In the genomic region with DNA sequence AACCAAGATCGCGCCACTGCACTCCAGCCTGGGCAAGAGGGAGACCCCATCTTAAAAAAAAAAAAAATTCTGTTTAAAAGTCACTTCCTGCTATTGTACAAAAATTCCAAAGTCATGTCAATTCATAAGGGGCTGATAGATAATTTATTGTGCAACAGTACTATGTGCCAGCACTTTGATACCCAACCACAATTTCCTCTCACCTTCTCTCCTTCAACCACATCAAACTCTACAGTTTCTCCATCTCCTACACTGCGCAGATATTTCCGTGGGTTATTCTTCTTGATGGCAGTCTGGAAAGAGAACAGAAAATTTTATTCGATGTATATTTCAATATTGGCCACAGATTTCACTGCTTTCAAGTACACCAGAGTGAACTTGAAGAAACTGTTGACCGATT, we compare ENCODE assay signal across 19 cellular contexts. TPM values are rescaled to one million over a fixed set of nuclear protein-coding genes. Genes with fewer than 3 reads are reported as not detected.
DNase-seq lines count a peak whose midpoint lies in the region; ATAC-seq and TF ChIP-seq lines count a peak whose summit lies in the region.
"Had no signal": no experiment of that assay in that cellular context is flagged by ENCODE, and none has a peak within 500 bp of the region (broad histone marks: within the 10 kb centered on the region; RNA-seq: fewer than 3 reads in every experiment).

No MANE protein-coding gene starts in this region.

- H3K4me1 Mint-ChIP-seq in activated CD8-positive, alpha-beta T cell treated with anti-CD3 and anti-CD28 coated beads for 36 hours (ENCODE audit: low read depth) = peaks cover 48% of the 10 kb centered on the region

- ATAC-seq in heart right ventricle (no peak), foreskin keratinocyte (no peak), upper lobe of right lung (no peak), HG02759 (IDR thresholded peaks at IDR 0.05; ENCODE audit: unreplicated experiment) (no peak)
- peak; percentile 66 for ATAC-seq in activated CD8-positive, alpha-beta T cell treated with anti-CD3 and anti-CD28 coated beads for 36 hours
- ATAC-seq: activated T-cell treated with anti-CD3 and anti-CD28 coated beads, Interleukin-2, amount 50 U/mL, for 72 hours had no signal

- CTCF ChIA-PET in activated CD8-positive, alpha-beta T cell treated with anti-CD3 and anti-CD28 coated beads for 36 hours (lab: Charles Lee) = interaction anchor here (1.2 kb wide), 1 partner anchor 35 kb away, joined by 4 read pairs; no protein-coding TSS in a partner anchor

- intact Hi-C loops in left ventricle myocardium inferior (cut with micrococcal nuclease) (no loop called here), heart right ventricle (cut with DNase I) (loop anchor here in 1 of 10 donors (5.0 kb wide), 1 partner anchor 37 kb away; no protein-coding TSS in a partner anchor), upper lobe of right lung (cut with DNase I) (no loop called here)
- intact Hi-C loops in activated CD8-positive, alpha-beta T cell treated with anti-CD3 and anti-CD28 coated beads for 36 hours (cut with micrococcal nuclease) = no loop called here

- no peak overlapping the region for H3K27ac Mint-ChIP-seq in activated CD8-positive, alpha-beta T cell treated with anti-CD3 and anti-CD28 coated beads for 36 hours
- H3K27ac Mint-ChIP-seq: activated B cell treated with CpG ODN at 0.5 μM for 24 hours; activated T-cell treated with anti-CD3 and anti-CD28 coated beads, Interleukin-2, amount 50 U/mL, for 72 hours had no signal

- H3K4me3 Mint-ChIP-seq in activated CD8-positive, alpha-beta T cell treated with anti-CD3 and anti-CD28 coated beads for 36 hours = no peak overlapping the region
- H3K4me3 Mint-ChIP-seq: activated B cell treated with CpG ODN at 0.5 μM for 24 hours had no signal

- H3K27me3 Mint-ChIP-seq in activated CD8-positive, alpha-beta T cell treated with anti-CD3 and anti-CD28 coated beads for 36 hours = no peaks in the 10 kb centered on the region

- H3K27ac ChIP-seq in left ventricle myocardium inferior (replicated peaks) = peak overlapping the region; percentile 98
- peak overlapping the region in 2 of 10 donors; percentile 98 to 99 for H3K27ac ChIP-seq in heart right ventricle
- peak overlapping the region; percentile 85 for H3K27ac ChIP-seq in foreskin keratinocyte
- H3K27ac ChIP-seq in upper lobe of right lung = peak overlapping the region; percentile 8
- H3K27ac ChIP-seq: neutrophil had no signal

- TF ChIP-seq CTCF in left ventricle myocardium inferior (IDR thresholded peaks at IDR 0.05; ENCODE audit: borderline replicate concordance) (no peak), heart right ventricle (IDR thresholded peaks at IDR 0.05) (no peak), foreskin keratinocyte (conservative IDR thresholded peaks at IDR 0.05) (no peak), upper lobe of right lung (IDR thresholded peaks at IDR 0.05) (no peak)
- TF ChIP-seq CTCF in activated CD8-positive, alpha-beta T cell treated with anti-CD3 and anti-CD28 coated beads for 36 hours (IDR thresholded peaks at IDR 0.05) = no peak

- H3K4me1 ChIP-seq in left ventricle myocardium inferior (peaks cover 53% of the 10 kb centered on the region), heart right ventricle (peaks cover 20 to 55% (median 50%) of the 10 kb centered on the region in 9 donors), foreskin keratinocyte (peaks cover 45% of the 10 kb centered on the region), upper lobe of right lung (peaks cover 45% of the 10 kb centered on the region)

- H3K36me3 Mint-ChIP-seq in activated CD8-positive, alpha-beta T cell treated with anti-CD3 and anti-CD28 coated beads for 36 hours (ENCODE audit: low read depth) = peaks cover 68% of the 10 kb centered on the region

- no peak for DNase-seq in left ventricle myocardium inferior
- DNase-seq in heart right ventricle = no peak
- no peak for DNase-seq in activated CD8-positive, alpha-beta T cell treated with anti-CD3 and anti-CD28 coated beads for 36 hours
- DNase-seq in foreskin keratinocyte = no peak
- DNase-seq in upper lobe of right lung = no peak
- no peak for DNase-seq in stimulated activated CD8-positive, alpha-beta memory T cell treated with anti-CD3 and anti-CD28 coated beads, Interleukin-4, amount 100 ng/mL, for 48 hours
- DNase-seq in DMS53 treated with DMSO at 0.1 percent for 48 hours (lab: John Stamatoyannopoulos, UW; ENCODE audit: unreplicated experiment) = no peak
- DNase-seq: activated B cell treated with CpG ODN at 0.5 μM for 24 hours; activated T-cell treated with anti-CD3 and anti-CD28 coated beads, Interleukin-2, amount 50 U/mL, for 72 hours; cortex of kidney; GF-D8; HCEC 1CT; midbrain; NCI-H526; uterus had no signal

- peaks cover 55% of the 10 kb centered on the region for H3K36me3 ChIP-seq in left ventricle myocardium inferior
- peaks cover 0 to 68% (median 38%) of the 10 kb centered on the region in 9 donors for H3K36me3 ChIP-seq in heart right ventricle
- H3K36me3 ChIP-seq in upper lobe of right lung = peaks cover 57% of the 10 kb centered on the region
- H3K36me3 ChIP-seq: neutrophil, uterus had no signal

- H3K9me3 Mint-ChIP-seq in activated CD8-positive, alpha-beta T cell treated with anti-CD3 and anti-CD28 coated beads for 36 hours = no peaks in the 10 kb centered on the region
- H3K9me3 Mint-ChIP-seq: activated B cell treated with CpG ODN at 0.5 μM for 24 hours; activated T-cell treated with anti-CD3 and anti-CD28 coated beads, Interleukin-2, amount 50 U/mL, for 72 hours had no signal

- WGBS in heart right ventricle, 2 donors = 95 to 96% methylated on average over 6 of the region's 6 CpGs

- no peaks in the 10 kb centered on the region for H3K9me3 ChIP-seq in left ventricle myocardium inferior (replicated peaks)
- H3K9me3 ChIP-seq in heart right ventricle = no peaks in the 10 kb centered on the region
- no peaks in the 10 kb centered on the region for H3K9me3 ChIP-seq in upper lobe of right lung
- H3K9me3 ChIP-seq: esophagus muscularis mucosa, neutrophil, uterus had no signal

- H3K27me3 ChIP-seq in left ventricle myocardium inferior (ENCODE audit: low read depth) (no peaks in the 10 kb centered on the region), heart right ventricle (no peaks in the 10 kb centered on the region), foreskin keratinocyte (no peaks in the 10 kb centered on the region), upper lobe of right lung (no peaks in the 10 kb centered on the region)
- H3K27me3 ChIP-seq: esophagus muscularis mucosa, hepatocyte, neutrophil, uterus had no signal

- H3K4me3 ChIP-seq in left ventricle myocardium inferior = no peak overlapping the region
- H3K4me3 ChIP-seq in heart right ventricle = no peak overlapping the region
- H3K4me3 ChIP-seq in upper lobe of right lung = no peak overlapping the region
- H3K4me3 ChIP-seq: hepatocyte, uterus had no signal

- POLR2A ChIA-PET in activated CD8-positive, alpha-beta T cell treated with anti-CD3 and anti-CD28 coated beads for 36 hours (lab: Charles Lee) = no interaction called here

RNA-seq across cellular contexts. Expression of a gene that starts 7.6 kb away (rescaled TPM):
- total RNA-seq in left ventricle myocardium inferior (903 TPM), heart right ventricle (1,000 to 10,000 TPM in 1 of 10 donors, 100 to 1,000 TPM in 9; 516 to 1,012 (median 632) TPM), foreskin keratinocyte (301 and 323 TPM in 2 replicates), upper lobe of right lung (292 TPM)
- polyA plus RNA-seq in heart right ventricle (1,000 to 10,000 TPM in 1 of 2 donors, 100 to 1,000 TPM in 1; 244 to 1,254 TPM), foreskin keratinocyte (292 and 316 TPM in 2 replicates)
- 100 to 1,000 TPM; 258 to 273 TPM for total RNA-seq in activated CD8-positive, alpha-beta T cell treated with anti-CD3 and anti-CD28 coated beads for 36 hours

RNA-seq across cellular contexts. Expression of a gene that starts 41.6 kb away (rescaled TPM):
- total RNA-seq in left ventricle myocardium inferior = not detected
- total RNA-seq in heart right ventricle = 1 to 10 TPM in 1 of 10 donors, under 1 TPM in 2, not detected in 7; 0.15 to 1.2 (median 0.15) TPM
- polyA plus RNA-seq in heart right ventricle = under 1 TPM in 1 of 2 donors, not detected in 1; 0.01 TPM
- total RNA-seq in activated CD8-positive, alpha-beta T cell treated with anti-CD3 and anti-CD28 coated beads for 36 hours = 1 to 10 TPM in 1 of 2 experiments, under 1 TPM in 1; 0.70 to 1.1 TPM
- total RNA-seq in foreskin keratinocyte = 3.1 and 3.7 TPM in 2 replicates
- polyA plus RNA-seq in foreskin keratinocyte = 1.2 and 1.3 TPM in 2 replicates
- 0.93 TPM for total RNA-seq in upper lobe of right lung
- total RNA-seq: activated B cell treated with CpG ODN at 0.5 μM for 24 hours had no signal
